ENCODE assay signal across 13 cellular contexts in the genomic region with DNA sequence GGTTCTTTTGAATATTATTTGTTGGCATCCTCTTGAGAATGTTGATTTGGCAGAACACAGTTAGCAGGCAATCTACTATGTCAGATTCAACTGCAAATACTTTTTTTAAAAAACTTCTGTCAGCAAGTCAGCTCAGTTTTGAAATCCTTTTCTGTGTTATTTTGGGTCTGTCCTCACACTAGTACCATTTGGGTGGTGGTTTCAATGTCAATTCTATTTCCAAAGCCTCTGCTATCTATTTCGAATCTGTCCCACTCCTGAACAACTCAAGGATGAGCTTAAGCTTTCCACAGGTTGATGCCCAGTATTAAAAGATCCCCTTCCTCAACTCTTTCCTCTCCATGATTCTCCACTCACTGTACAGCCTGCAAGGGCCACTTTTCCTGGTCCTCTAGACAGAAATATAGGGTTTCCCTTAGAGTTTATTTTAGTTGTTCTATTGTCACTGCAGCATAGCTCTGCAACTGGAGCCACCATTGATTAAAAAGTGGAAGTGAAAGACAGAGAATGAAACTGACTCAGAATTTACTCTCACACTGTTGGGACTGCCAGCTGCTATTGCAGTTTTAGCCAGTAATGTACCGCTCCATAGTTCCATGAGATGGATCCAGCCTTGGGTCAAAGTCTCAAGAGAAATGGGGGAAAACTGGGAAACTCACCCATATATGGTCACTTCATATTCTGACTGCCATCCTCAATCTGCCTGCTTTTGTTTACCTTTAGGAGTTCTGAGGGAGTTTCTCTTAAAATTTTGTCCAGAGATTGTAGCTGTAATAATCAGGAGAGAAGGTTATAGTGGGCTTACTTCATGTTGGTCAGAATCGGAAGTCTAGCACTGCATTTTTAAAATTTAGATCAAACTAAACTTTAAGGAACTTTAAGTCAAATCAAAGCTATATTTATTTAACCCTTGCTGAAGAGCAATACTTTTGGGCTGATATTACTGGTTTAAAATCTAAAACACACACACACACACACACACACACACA. TPM values are rescaled to one million over a fixed set of nuclear protein-coding genes. Genes with fewer than 3 reads are reported as not detected.
DNase-seq lines count a peak whose midpoint lies in the region; ATAC-seq lines count a peak whose summit lies in the region.
"Had no signal": no experiment of that assay in that cellular context is flagged by ENCODE, and none has a peak within 500 bp of the region (broad histone marks: within the 10 kb centered on the region; RNA-seq: fewer than 3 reads in every experiment).

No MANE protein-coding gene starts in this region.

- peaks cover 9% of the 10 kb centered on the region; the same call in 1 of the 2 replicates for H3K36me3 ChIP-seq in SJCRH30

- no peaks in the 10 kb centered on the region for H3K4me1 ChIP-seq in SJCRH30

- DNase-seq in RPMI8226 (peak; percentile 36), SJCRH30 (no peak), glomerular visceral epithelial cell (ENCODE audit: extremely low spot score) (no peak), NCI-H2029 treated with DMSO at 0.1 percent for 48 hours (lab: John Stamatoyannopoulos, UW) (no peak)
- DNase-seq in activated effector memory CD4-positive, alpha-beta T cell treated with anti-CD3 and anti-CD28 coated beads, Interleukin-2, amount 50 U/mL, for 16 hours, result no peak
- DNase-seq: activated CD4-positive, alpha-beta T cell treated with anti-CD3 and anti-CD28 coated beads for 36 hours; kidney glomerular epithelial cell; NCI-H1436 treated with DMSO at 0.1 percent for 48 hours; nucleus accumbens had no signal

- no peak overlapping the region for H3K27ac ChIP-seq in SJCRH30

- H3K4me3 ChIP-seq in SJCRH30, result no peak overlapping the region

- no peaks in the 10 kb centered on the region for H3K27me3 ChIP-seq in SJCRH30

- no peaks in the 10 kb centered on the region for H3K9me3 ChIP-seq in SJCRH30 (replicated peaks)

- ATAC-seq in GM18520 (IDR thresholded peaks at IDR 0.05; ENCODE audit: unreplicated experiment) (peak; percentile 100), GM21423 (IDR thresholded peaks at IDR 0.05; ENCODE audit: unreplicated experiment) (peak; percentile 100), HG03095 (IDR thresholded peaks at IDR 0.05; ENCODE audit: unreplicated experiment) (peak; percentile 100)
- ATAC-seq: activated CD4-positive, alpha-beta T cell treated with anti-CD3 and anti-CD28 coated beads for 36 hours; HCT116 had no signal

RNA-seq across cellular contexts. Expression of a gene that starts 14.6 kb away (rescaled TPM):
- 15.9 and 19.9 TPM in 2 replicates for total RNA-seq in SJCRH30 (2014; rRNA removed; shearing (Covaris generic))
